1 cellular context compared by ENCODE assay signal in the genomic region with DNA sequence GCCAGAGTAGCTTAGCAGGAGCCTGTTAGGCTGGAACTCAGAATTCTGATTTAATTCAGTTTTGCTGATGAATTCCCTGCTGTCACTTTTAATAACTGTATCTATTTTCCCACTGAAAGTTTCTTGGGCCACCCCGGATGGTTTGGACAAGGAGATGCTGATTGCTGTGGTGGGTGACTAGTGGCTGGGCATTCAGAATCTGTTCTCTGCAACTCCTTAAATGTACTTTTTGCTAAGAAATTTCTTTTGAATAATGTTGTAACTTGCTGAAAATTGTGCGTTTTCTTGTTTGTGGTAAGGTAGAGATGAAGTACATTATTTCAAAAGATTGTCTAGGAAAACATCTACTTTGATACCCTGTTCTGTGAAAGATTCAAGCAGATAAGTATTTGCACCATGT.
TF ChIP-seq lines count a peak whose summit lies in the region.

No MANE protein-coding gene starts in this region.

TF ChIP-seq in GM23338, 12 proteins besides CTCF, POLR2A, EP300 and RAD21 (continued from another document):
- TF ChIP-seq, protein P1, sequence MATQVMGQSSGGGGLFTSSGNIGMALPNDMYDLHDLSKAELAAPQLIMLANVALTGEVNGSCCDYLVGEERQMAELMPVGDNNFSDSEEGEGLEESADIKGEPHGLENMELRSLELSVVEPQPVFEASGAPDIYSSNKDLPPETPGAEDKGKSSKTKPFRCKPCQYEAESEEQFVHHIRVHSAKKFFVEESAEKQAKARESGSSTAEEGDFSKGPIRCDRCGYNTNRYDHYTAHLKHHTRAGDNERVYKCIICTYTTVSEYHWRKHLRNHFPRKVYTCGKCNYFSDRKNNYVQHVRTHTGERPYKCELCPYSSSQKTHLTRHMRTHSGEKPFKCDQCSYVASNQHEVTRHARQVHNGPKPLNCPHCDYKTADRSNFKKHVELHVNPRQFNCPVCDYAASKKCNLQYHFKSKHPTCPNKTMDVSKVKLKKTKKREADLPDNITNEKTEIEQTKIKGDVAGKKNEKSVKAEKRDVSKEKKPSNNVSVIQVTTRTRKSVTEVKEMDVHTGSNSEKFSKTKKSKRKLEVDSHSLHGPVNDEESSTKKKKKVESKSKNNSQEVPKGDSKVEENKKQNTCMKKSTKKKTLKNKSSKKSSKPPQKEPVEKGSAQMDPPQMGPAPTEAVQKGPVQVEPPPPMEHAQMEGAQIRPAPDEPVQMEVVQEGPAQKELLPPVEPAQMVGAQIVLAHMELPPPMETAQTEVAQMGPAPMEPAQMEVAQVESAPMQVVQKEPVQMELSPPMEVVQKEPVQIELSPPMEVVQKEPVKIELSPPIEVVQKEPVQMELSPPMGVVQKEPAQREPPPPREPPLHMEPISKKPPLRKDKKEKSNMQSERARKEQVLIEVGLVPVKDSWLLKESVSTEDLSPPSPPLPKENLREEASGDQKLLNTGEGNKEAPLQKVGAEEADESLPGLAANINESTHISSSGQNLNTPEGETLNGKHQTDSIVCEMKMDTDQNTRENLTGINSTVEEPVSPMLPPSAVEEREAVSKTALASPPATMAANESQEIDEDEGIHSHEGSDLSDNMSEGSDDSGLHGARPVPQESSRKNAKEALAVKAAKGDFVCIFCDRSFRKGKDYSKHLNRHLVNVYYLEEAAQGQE (IDR thresholded peaks at IDR 0.05; ENCODE audit: unreplicated experiment) = no peak
- TF ChIP-seq ZNF331 (CRISPR knock-in tag; IDR thresholded peaks at IDR 0.05; ENCODE audit: low read depth) (no peak), STAT1 (IDR thresholded peaks at IDR 0.05; ENCODE audit: unreplicated experiment) (no peak), EZH2 (IDR thresholded peaks at IDR 0.05; ENCODE audit: low read depth, unreplicated experiment) (no peak), NANOG (IDR thresholded peaks at IDR 0.05; ENCODE audit: borderline replicate concordance) (no peak), JUNB (IDR thresholded peaks at IDR 0.05; ENCODE audit: unreplicated experiment) (no peak), EZH2phosphoT487 (IDR thresholded peaks at IDR 0.05; ENCODE audit: unreplicated experiment) (no peak), CREB1 (CRISPR knock-in tag; IDR thresholded peaks at IDR 0.05; ENCODE audit: low read depth) (no peak), ZNF114 (CRISPR knock-in tag; IDR thresholded peaks at IDR 0.05) (no peak)
- TF ChIP-seq, protein P2, sequence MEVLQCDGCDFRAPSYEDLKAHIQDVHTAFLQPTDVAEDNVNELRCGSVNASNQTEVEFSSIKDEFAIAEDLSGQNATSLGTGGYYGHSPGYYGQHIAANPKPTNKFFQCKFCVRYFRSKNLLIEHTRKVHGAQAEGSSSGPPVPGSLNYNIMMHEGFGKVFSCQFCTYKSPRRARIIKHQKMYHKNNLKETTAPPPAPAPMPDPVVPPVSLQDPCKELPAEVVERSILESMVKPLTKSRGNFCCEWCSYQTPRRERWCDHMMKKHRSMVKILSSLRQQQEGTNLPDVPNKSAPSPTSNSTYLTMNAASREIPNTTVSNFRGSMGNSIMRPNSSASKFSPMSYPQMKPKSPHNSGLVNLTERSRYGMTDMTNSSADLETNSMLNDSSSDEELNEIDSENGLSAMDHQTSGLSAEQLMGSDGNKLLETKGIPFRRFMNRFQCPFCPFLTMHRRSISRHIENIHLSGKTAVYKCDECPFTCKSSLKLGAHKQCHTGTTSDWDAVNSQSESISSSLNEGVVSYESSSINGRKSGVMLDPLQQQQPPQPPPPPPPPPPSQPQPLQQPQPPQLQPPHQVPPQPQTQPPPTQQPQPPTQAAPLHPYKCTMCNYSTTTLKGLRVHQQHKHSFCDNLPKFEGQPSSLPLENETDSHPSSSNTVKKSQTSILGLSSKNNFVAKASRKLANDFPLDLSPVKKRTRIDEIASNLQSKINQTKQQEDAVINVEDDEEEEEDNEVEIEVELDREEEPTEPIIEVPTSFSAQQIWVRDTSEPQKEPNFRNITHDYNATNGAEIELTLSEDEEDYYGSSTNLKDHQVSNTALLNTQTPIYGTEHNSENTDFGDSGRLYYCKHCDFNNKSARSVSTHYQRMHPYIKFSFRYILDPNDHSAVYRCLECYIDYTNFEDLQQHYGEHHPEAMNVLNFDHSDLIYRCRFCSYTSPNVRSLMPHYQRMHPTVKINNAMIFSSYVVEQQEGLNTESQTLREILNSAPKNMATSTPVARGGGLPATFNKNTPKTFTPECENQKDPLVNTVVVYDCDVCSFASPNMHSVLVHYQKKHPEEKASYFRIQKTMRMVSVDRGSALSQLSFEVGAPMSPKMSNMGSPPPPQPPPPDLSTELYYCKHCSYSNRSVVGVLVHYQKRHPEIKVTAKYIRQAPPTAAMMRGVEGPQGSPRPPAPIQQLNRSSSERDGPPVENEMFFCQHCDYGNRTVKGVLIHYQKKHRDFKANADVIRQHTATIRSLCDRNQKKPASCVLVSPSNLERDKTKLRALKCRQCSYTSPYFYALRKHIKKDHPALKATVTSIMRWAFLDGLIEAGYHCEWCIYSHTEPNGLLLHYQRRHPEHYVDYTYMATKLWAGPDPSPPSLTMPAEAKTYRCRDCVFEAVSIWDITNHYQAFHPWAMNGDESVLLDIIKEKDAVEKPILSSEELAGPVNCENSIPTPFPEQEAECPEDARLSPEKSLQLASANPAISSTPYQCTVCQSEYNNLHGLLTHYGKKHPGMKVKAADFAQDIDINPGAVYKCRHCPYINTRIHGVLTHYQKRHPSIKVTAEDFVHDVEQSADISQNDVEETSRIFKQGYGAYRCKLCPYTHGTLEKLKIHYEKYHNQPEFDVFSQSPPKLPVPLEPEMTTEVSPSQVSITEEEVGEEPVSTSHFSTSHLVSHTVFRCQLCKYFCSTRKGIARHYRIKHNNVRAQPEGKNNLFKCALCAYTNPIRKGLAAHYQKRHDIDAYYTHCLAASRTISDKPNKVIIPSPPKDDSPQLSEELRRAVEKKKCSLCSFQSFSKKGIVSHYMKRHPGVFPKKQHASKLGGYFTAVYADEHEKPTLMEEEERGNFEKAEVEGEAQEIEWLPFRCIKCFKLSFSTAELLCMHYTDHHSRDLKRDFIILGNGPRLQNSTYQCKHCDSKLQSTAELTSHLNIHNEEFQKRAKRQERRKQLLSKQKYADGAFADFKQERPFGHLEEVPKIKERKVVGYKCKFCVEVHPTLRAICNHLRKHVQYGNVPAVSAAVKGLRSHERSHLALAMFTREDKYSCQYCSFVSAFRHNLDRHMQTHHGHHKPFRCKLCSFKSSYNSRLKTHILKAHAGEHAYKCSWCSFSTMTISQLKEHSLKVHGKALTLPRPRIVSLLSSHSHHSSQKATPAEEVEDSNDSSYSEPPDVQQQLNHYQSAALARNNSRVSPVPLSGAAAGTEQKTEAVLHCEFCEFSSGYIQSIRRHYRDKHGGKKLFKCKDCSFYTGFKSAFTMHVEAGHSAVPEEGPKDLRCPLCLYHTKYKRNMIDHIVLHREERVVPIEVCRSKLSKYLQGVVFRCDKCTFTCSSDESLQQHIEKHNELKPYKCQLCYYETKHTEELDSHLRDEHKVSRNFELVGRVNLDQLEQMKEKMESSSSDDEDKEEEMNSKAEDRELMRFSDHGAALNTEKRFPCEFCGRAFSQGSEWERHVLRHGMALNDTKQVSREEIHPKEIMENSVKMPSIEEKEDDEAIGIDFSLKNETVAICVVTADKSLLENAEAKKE (CRISPR knock-in tag; IDR thresholded peaks at IDR 0.05) = no peak
